ENCODE assay signal across 16 cellular contexts in genomic region chr14:32941668-32942065, GRCh38. TPM values are rescaled to one million over a fixed set of nuclear protein-coding genes. Genes with fewer than 3 reads are reported as not detected.
DNase-seq lines count a peak whose midpoint lies in the region; TF ChIP-seq lines count a peak whose summit lies in the region.
"Had no signal": no experiment of that assay in that cellular context is flagged by ENCODE, and none has a peak within 500 bp of the region (broad histone marks: within the 10 kb centered on the region; RNA-seq: fewer than 3 reads in every experiment).

No MANE protein-coding gene starts in this region.

- H3K27me3 ChIP-seq in mesendoderm (ENCODE audit: insufficient read depth, low read length, poor library complexity) (peaks cover 9% of the 10 kb centered on the region), left ventricle myocardium inferior (ENCODE audit: low read depth) (peaks cover 24% of the 10 kb centered on the region), tibial artery (peaks cover 0 to 4% of the 10 kb centered on the region in 2 donors)

- peak in 2 of 3 experiments; percentile 26 to 64 for DNase-seq in NCI-H1417 (lab: John Stamatoyannopoulos, UW)
- DNase-seq in NCI-H1417 treated with DMSO at 0.1 percent for 48 hours (lab: John Stamatoyannopoulos, UW) = no peak
- peak; percentile 43 for DNase-seq in NCI-H69 (lab: John Stamatoyannopoulos, UW)
- DNase-seq in globus pallidus (ENCODE audit: low spot score) = peak; percentile 50
- peak; percentile 65 for DNase-seq in superior temporal gyrus (ENCODE audit: extremely low spot score)
- DNase-seq in mesendoderm = no peak
- DNase-seq in left ventricle myocardium inferior = no peak
- DNase-seq in tibial artery = no peak
- DNase-seq: 8988T, C1 segment of cervical spinal cord, NCI-H1048, NCI-H1694 treated with DMSO at 0.1 percent for 48 hours, NCI-H2171, NCI-H510A, PC-9 had no signal

- H3K36me3 ChIP-seq in mesendoderm (ENCODE audit: control insufficient read depth, insufficient read depth, low read length) (no peaks in the 10 kb centered on the region), left ventricle myocardium inferior (no peaks in the 10 kb centered on the region), tibial artery (no peaks in the 10 kb centered on the region)

- no CpG with 5 or more reads among the region's 2 CpGs for WGBS in mesendoderm (ENCODE audit: extremely low coverage, insufficient coverage, low lambda C conversion rate)

- H3K9me3 ChIP-seq in left ventricle myocardium inferior (replicated peaks) (no peaks in the 10 kb centered on the region), tibial artery (no peaks in the 10 kb centered on the region)

- no peak overlapping the region for H3K23ac ChIP-seq in mesendoderm (ENCODE audit: low read length)

- intact Hi-C loops in left ventricle myocardium inferior (cut with micrococcal nuclease) = no loop called here
- intact Hi-C loops in tibial artery (cut with DNase I; ENCODE audit: low total_unique reads) = no loop called here

- H2BK120ac ChIP-seq in mesendoderm (ENCODE audit: low read depth, low read length) = no peak overlapping the region

- H3K27ac ChIP-seq in mesendoderm (ENCODE audit: low read depth, low read length) (no peak overlapping the region), left ventricle myocardium inferior (replicated peaks) (no peak overlapping the region), tibial artery (no peak overlapping the region)
- H3K27ac ChIP-seq: PC-9 had no signal

- no peak overlapping the region for H4K5ac ChIP-seq in mesendoderm (ENCODE audit: low read length)

- no peak overlapping the region for H3K56ac ChIP-seq in mesendoderm (ENCODE audit: low read length)

- no peak overlapping the region for H3K18ac ChIP-seq in mesendoderm (ENCODE audit: low read length)

- H3K4me2 ChIP-seq in mesendoderm (ENCODE audit: low read length) = no peak overlapping the region
- H3K4me2 ChIP-seq: PC-9 had no signal

- no peak overlapping the region for H3K4ac ChIP-seq in mesendoderm (ENCODE audit: low read depth, low read length)

- H3K79me2 ChIP-seq in mesendoderm (ENCODE audit: control insufficient read depth, insufficient read depth, low read length) = no peaks in the 10 kb centered on the region

- no peaks in the 10 kb centered on the region for H3K79me1 ChIP-seq in mesendoderm (ENCODE audit: low read length)

- no peak overlapping the region for H3K4me3 ChIP-seq in mesendoderm (ENCODE audit: low read length)
- no peak overlapping the region for H3K4me3 ChIP-seq in left ventricle myocardium inferior
- no peak overlapping the region for H3K4me3 ChIP-seq in tibial artery
- H3K4me3 ChIP-seq: K562, PC-9 had no signal

- no peak overlapping the region for H2AK5ac ChIP-seq in mesendoderm (ENCODE audit: low read length)

- no peaks in the 10 kb centered on the region for H3K4me1 ChIP-seq in mesendoderm (ENCODE audit: control insufficient read depth, low read depth, low read length)
- H3K4me1 ChIP-seq in left ventricle myocardium inferior = peaks cover 15% of the 10 kb centered on the region
- peaks cover 0 to 10% (median 4%) of the 10 kb centered on the region in 4 donors for H3K4me1 ChIP-seq in tibial artery

- no peak overlapping the region for H4K8ac ChIP-seq in mesendoderm (ENCODE audit: low read depth, low read length)

- H2BK15ac ChIP-seq in mesendoderm (replicated peaks; ENCODE audit: low read depth) = no peak overlapping the region

- TF ChIP-seq CTCF in left ventricle myocardium inferior (IDR thresholded peaks at IDR 0.05; ENCODE audit: borderline replicate concordance) = no peak
- no peak for TF ChIP-seq CTCF in tibial artery (IDR thresholded peaks at IDR 0.05)

- no peak overlapping the region for H2BK5ac ChIP-seq in mesendoderm (ENCODE audit: low read length)

- H3K9ac ChIP-seq in mesendoderm (ENCODE audit: low read length) = no peak overlapping the region

RNA-seq across cellular contexts. Expression of gene NPAS3, which starts 3.0 kb away (rescaled TPM):
- polyA plus RNA-seq in mesendoderm (2013, experiment 1 of 2) = 0.44 TPM
- polyA plus RNA-seq in mesendoderm (2013, experiment 2 of 2) = 0.48 TPM
- total RNA-seq in left ventricle myocardium inferior = 2.5 TPM
- total RNA-seq: K562, PC-9 had no signal

Comparison
In these comparisons a context has a peak if more than half of its experiments do, and no peak if none do; other contexts are left out.
1. DNase-seq: peak in NCI-H1417 (2 of 3), NCI-H69 (single experiment), globus pallidus (single experiment) and superior temporal gyrus (single experiment); none in NCI-H1417 treated with DMSO at 0.1 percent for 48 hours (single experiment), mesendoderm (single experiment), left ventricle myocardium inferior (single experiment) and tibial artery (0 of 2).